In the genomic region with DNA sequence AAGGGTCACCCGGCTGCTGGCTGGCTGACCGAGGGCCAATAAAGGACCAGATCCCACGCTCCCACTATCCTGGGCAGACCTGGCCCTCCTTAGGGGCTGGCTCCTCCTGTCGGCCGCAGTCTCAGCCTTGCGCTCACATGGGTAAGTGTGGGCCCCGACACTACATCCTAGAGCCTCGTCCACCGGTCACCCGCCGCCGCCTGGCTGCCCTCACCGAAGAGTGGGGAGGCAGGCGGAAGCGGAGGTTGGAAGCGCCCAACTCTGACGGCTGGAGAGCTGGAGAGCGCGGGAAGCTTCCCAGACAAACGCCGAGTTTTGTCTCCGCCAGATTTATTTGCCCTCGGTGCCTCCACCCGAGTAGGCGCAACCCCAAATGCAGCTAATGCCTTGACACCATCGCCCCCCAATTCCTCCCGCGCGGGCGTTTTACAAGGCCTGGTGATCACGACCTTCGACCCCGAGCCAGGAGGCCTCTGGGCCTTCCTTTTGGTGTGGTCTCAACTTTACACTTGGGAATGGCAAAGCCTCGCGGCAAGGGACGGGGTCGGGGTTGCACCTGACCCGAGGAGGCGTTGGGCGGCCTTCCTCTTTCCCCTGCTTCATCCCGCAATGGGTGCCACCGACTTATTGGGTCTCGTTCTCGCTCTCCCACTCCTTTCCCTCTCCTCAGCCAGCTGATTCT, we compare ENCODE assay signal across 1 cellular context.
TF ChIP-seq lines count a peak whose summit lies in the region.

No MANE protein-coding gene starts in this region.

TF ChIP-seq in K562, 482 proteins besides CTCF, POLR2A, EP300 and RAD21:
- TF ChIP-seq, protein P1, sequence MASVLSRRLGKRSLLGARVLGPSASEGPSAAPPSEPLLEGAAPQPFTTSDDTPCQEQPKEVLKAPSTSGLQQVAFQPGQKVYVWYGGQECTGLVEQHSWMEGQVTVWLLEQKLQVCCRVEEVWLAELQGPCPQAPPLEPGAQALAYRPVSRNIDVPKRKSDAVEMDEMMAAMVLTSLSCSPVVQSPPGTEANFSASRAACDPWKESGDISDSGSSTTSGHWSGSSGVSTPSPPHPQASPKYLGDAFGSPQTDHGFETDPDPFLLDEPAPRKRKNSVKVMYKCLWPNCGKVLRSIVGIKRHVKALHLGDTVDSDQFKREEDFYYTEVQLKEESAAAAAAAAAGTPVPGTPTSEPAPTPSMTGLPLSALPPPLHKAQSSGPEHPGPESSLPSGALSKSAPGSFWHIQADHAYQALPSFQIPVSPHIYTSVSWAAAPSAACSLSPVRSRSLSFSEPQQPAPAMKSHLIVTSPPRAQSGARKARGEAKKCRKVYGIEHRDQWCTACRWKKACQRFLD (CRISPR knock-in tag; IDR thresholded peaks at IDR 0.05), result no peak
- TF ChIP-seq YBX1 (IDR thresholded peaks at IDR 0.05) (no peak), ZBTB34 (CRISPR knock-in tag; IDR thresholded peaks at IDR 0.05) (no peak), FOXJ2 (tag; IDR thresholded peaks at IDR 0.05) (no peak), ELF1 (tag; IDR thresholded peaks at IDR 0.05) (no peak), NR1H2 (CRISPR knock-in tag; IDR thresholded peaks at IDR 0.05) (no peak), NFIC (IDR thresholded peaks at IDR 0.05) (no peak), CTCFL (IDR thresholded peaks at IDR 0.05; ENCODE audit: borderline replicate concordance, insufficient read depth, low read depth, low read length, poor library complexity, severe bottlenecking) (no peak), POU5F1 (IDR thresholded peaks at IDR 0.05; ENCODE audit: borderline replicate concordance, low read depth, low read length, partially characterized antibody) (no peak), KAT7 (CRISPR knock-in tag; IDR thresholded peaks at IDR 0.05; ENCODE audit: borderline replicate concordance) (no peak), E2F8 (IDR thresholded peaks at IDR 0.05; ENCODE audit: low read depth, partially characterized antibody) (no peak), RBM15 (IDR thresholded peaks at IDR 0.05; ENCODE audit: insufficient read depth, low read length) (no peak)
- TF ChIP-seq, protein P2, sequence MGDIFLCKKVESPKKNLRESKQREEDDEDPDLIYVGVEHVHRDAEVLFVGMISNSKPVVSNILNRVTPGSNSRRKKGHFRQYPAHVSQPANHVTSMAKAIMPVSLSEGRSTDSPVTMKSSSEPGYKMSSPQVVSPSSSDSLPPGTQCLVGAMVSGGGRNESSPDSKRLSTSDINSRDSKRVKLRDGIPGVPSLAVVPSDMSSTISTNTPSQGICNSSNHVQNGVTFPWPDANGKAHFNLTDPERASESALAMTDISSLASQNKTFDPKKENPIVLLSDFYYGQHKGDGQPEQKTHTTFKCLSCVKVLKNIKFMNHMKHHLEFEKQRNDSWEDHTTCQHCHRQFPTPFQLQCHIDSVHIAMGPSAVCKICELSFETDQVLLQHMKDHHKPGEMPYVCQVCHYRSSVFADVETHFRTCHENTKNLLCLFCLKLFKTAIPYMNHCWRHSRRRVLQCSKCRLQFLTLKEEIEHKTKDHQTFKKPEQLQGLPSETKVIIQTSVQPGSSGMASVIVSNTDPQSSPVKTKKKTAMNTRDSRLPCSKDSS (IDR thresholded peaks at IDR 0.05; ENCODE audit: low read depth, partially characterized antibody), result no peak
